Comparison of ENCODE assay signal across 33 cellular contexts in genomic region chr9:21504113-21504512, GRCh38. TPM values are rescaled to one million over a fixed set of nuclear protein-coding genes. Genes with fewer than 3 reads are reported as not detected.
"Had no signal": no experiment of that assay in that cellular context is flagged by ENCODE, and none has a peak within 500 bp of the region (broad histone marks: within the 10 kb centered on the region; RNA-seq: fewer than 3 reads in every experiment).

No MANE protein-coding gene starts in this region.

- H3K27ac ChIP-seq: ascending aorta, breast epithelium, cardiac muscle cell, coronary artery, esophagus squamous epithelium, gastroesophageal sphincter, heart right ventricle had no signal

- H3K27ac Mint-ChIP-seq: activated CD4-positive, alpha-beta memory T cell treated with anti-CD3 and anti-CD28 coated beads for 36 hours; activated CD4-positive, alpha-beta T cell treated with anti-CD3 and anti-CD28 coated beads for 36 hours; activated CD4-positive, alpha-beta T cell treated with anti-CD3 and anti-CD28 coated beads, Interleukin-2, amount 10 ng/mL, durations not matched to agents 24 days and 14 days; activated CD8-positive, alpha-beta memory T cell treated with anti-CD3 and anti-CD28 coated beads, Interleukin-2, amount 10 ng/mL, durations not matched to agents 7 days and 5 days; activated CD8-positive, alpha-beta T cell treated with anti-CD3 and anti-CD28 coated beads, Interleukin-2, amount 10 ng/mL, durations not matched to agents 7 days and 5 days; activated naive CD4-positive, alpha-beta T cell treated with anti-CD3 and anti-CD28 coated beads for 36 hours; activated naive CD4-positive, alpha-beta T cell treated with anti-CD3 and anti-CD28 coated beads, Interleukin-2, amount 50 U/mL, for 24 hours; activated naive CD8-positive, alpha-beta T cell treated with anti-CD3 and anti-CD28 coated beads for 36 hours; activated naive CD8-positive, alpha-beta T cell treated with anti-CD3 and anti-CD28 coated beads, Interleukin-2, amount 50 U/mL, for 24 hours; activated T-helper 1 cell treated with anti-CD3 and anti-CD28 coated beads, Interleukin-12 subunit alpha, Interleukin-12 subunit beta, Interleukin-2, Interleukin-4 antibody, amounts not matched to agents 30 ng/mL and 10 ng/mL and 1 ng/mL, durations not matched to agents 14 hours and 24 hours and 36 hours; activated T-helper 2 cell treated with anti-CD3 and anti-CD28 coated beads, Interferon-gamma antibody, Interleukin-2, Interleukin-4, amounts not matched to agents 10 μg/mL and 5 μg/mL and 100 μg/mL, durations not matched to agents 14 hours and 24 hours and 36 hours; brain; dendritic cell treated with granulocyte-macrophage colony-stimulating factor and Interleukin-4, amounts not matched to agents 40 ng/mL and 50 ng/mL, for 4 days had no signal

- H3K36me3 ChIP-seq: ascending aorta, breast epithelium, cardiac muscle cell, esophagus squamous epithelium, gastroesophageal sphincter, heart right ventricle had no signal

- H3K4me3 Mint-ChIP-seq: activated CD4-positive, alpha-beta memory T cell treated with anti-CD3 and anti-CD28 coated beads for 36 hours; activated CD4-positive, alpha-beta T cell treated with anti-CD3 and anti-CD28 coated beads for 36 hours; activated CD4-positive, alpha-beta T cell treated with anti-CD3 and anti-CD28 coated beads, Interleukin-2, amount 10 ng/mL, durations not matched to agents 24 days and 14 days; activated CD8-positive, alpha-beta memory T cell treated with anti-CD3 and anti-CD28 coated beads, Interleukin-2, amount 10 ng/mL, durations not matched to agents 7 days and 5 days; activated CD8-positive, alpha-beta T cell treated with anti-CD3 and anti-CD28 coated beads, Interleukin-2, amount 10 ng/mL, durations not matched to agents 7 days and 5 days; activated naive CD4-positive, alpha-beta T cell treated with anti-CD3 and anti-CD28 coated beads for 36 hours; activated naive CD4-positive, alpha-beta T cell treated with anti-CD3 and anti-CD28 coated beads, Interleukin-2, amount 50 U/mL, for 24 hours; activated naive CD8-positive, alpha-beta T cell treated with anti-CD3 and anti-CD28 coated beads for 36 hours; activated naive CD8-positive, alpha-beta T cell treated with anti-CD3 and anti-CD28 coated beads, Interleukin-2, amount 50 U/mL, for 24 hours; activated T-helper 1 cell treated with anti-CD3 and anti-CD28 coated beads, Interleukin-12 subunit alpha, Interleukin-12 subunit beta, Interleukin-2, Interleukin-4 antibody, amounts not matched to agents 30 ng/mL and 10 ng/mL and 1 ng/mL, durations not matched to agents 14 hours and 24 hours and 36 hours; brain; dendritic cell treated with granulocyte-macrophage colony-stimulating factor and Interleukin-4, amounts not matched to agents 40 ng/mL and 50 ng/mL, for 4 days had no signal

- H3K27me3 Mint-ChIP-seq: activated CD4-positive, alpha-beta T cell treated with anti-CD3 and anti-CD28 coated beads for 36 hours; activated CD8-positive, alpha-beta memory T cell treated with anti-CD3 and anti-CD28 coated beads, Interleukin-2, amount 10 ng/mL, durations not matched to agents 7 days and 5 days; activated naive CD4-positive, alpha-beta T cell treated with anti-CD3 and anti-CD28 coated beads, Interleukin-2, amount 50 U/mL, for 24 hours; activated naive CD8-positive, alpha-beta T cell treated with anti-CD3 and anti-CD28 coated beads for 36 hours; activated naive CD8-positive, alpha-beta T cell treated with anti-CD3 and anti-CD28 coated beads, Interleukin-2, amount 50 U/mL, for 24 hours; brain had no signal

- H3K4me1 Mint-ChIP-seq: brain had no signal

- H3K27me3 ChIP-seq: ascending aorta, breast epithelium, cardiac muscle cell, esophagus squamous epithelium, gastroesophageal sphincter had no signal

- H3K9me3 ChIP-seq: ascending aorta, breast epithelium, esophagus squamous epithelium, gastroesophageal sphincter, heart right ventricle had no signal

- H3K4me1 ChIP-seq: ascending aorta, breast epithelium, esophagus squamous epithelium, gastroesophageal sphincter had no signal

- H3K4me3 ChIP-seq: ascending aorta, breast epithelium, cardiac muscle cell, coronary artery, dorsolateral prefrontal cortex, esophagus squamous epithelium, gastroesophageal sphincter, heart right ventricle had no signal

- H3K36me3 Mint-ChIP-seq: activated CD4-positive, alpha-beta memory T cell treated with anti-CD3 and anti-CD28 coated beads for 36 hours; activated CD8-positive, alpha-beta memory T cell treated with anti-CD3 and anti-CD28 coated beads, Interleukin-2, amount 10 ng/mL, durations not matched to agents 7 days and 5 days; activated naive CD8-positive, alpha-beta T cell treated with anti-CD3 and anti-CD28 coated beads for 36 hours; brain had no signal

- DNase-seq: activated CD4-positive, alpha-beta memory T cell treated with anti-CD3 and anti-CD28 coated beads for 36 hours; activated CD4-positive, alpha-beta T cell treated with anti-CD3 and anti-CD28 coated beads for 36 hours; activated CD4-positive, alpha-beta T cell treated with anti-CD3 and anti-CD28 coated beads, Interleukin-2, amount 10 ng/mL, durations not matched to agents 24 days and 14 days; activated CD4-positive, CD25-positive, alpha-beta regulatory T cell; activated CD4-positive, CD25-positive, alpha-beta regulatory T cell treated with anti-CD3 and anti-CD28 coated beads, Interleukin-2, amount 50 U/mL, for 72 hours; activated CD8-positive, alpha-beta memory T cell treated with anti-CD3 and anti-CD28 coated beads, Interleukin-2, amount 10 ng/mL, durations not matched to agents 7 days and 5 days; activated CD8-positive, alpha-beta memory T cell treated with anti-CD3 and anti-CD28 coated beads, Interleukin-2, amount 50 U/mL, for 4 hours; activated CD8-positive, alpha-beta T cell treated with anti-CD3 and anti-CD28 coated beads, Interleukin-2, amount 10 ng/mL, durations not matched to agents 7 days and 5 days; activated effector memory CD4-positive, alpha-beta T cell treated with anti-CD3 and anti-CD28 coated beads, Interleukin-2, amount 50 U/mL, for 16 hours; activated naive CD4-positive, alpha-beta T cell treated with anti-CD3 and anti-CD28 coated beads for 36 hours; activated naive CD8-positive, alpha-beta T cell treated with anti-CD3 and anti-CD28 coated beads for 36 hours; activated naive CD8-positive, alpha-beta T cell treated with anti-CD3 and anti-CD28 coated beads, Interleukin-2, amount 50 U/mL, for 24 hours; activated T-cell treated with anti-CD3 and anti-CD28 coated beads, Interleukin-2, amount 50 U/mL, for 1 hour; activated T-cell treated with anti-CD3 and anti-CD28 coated beads, Interleukin-2, amount 50 U/mL, for 48 hours; central memory CD4-positive, alpha-beta T cell; dorsolateral prefrontal cortex; effector memory CD4-positive, alpha-beta T cell; esophagus squamous epithelium; foreskin melanocyte; heart right ventricle had no signal

- H3K9me3 Mint-ChIP-seq: activated CD4-positive, alpha-beta memory T cell treated with anti-CD3 and anti-CD28 coated beads for 36 hours; activated CD4-positive, alpha-beta T cell treated with anti-CD3 and anti-CD28 coated beads, Interleukin-2, amount 10 ng/mL, durations not matched to agents 24 days and 14 days; activated naive CD4-positive, alpha-beta T cell treated with anti-CD3 and anti-CD28 coated beads for 36 hours; activated naive CD4-positive, alpha-beta T cell treated with anti-CD3 and anti-CD28 coated beads, Interleukin-2, amount 50 U/mL, for 24 hours; activated naive CD8-positive, alpha-beta T cell treated with anti-CD3 and anti-CD28 coated beads for 36 hours; activated naive CD8-positive, alpha-beta T cell treated with anti-CD3 and anti-CD28 coated beads, Interleukin-2, amount 50 U/mL, for 24 hours; activated T-helper 1 cell treated with anti-CD3 and anti-CD28 coated beads, Interleukin-12 subunit alpha, Interleukin-12 subunit beta, Interleukin-2, Interleukin-4 antibody, amounts not matched to agents 30 ng/mL and 10 ng/mL and 1 ng/mL, durations not matched to agents 14 hours and 24 hours and 36 hours; activated T-helper 2 cell treated with anti-CD3 and anti-CD28 coated beads, Interferon-gamma antibody, Interleukin-2, Interleukin-4, amounts not matched to agents 10 μg/mL and 5 μg/mL and 100 μg/mL, durations not matched to agents 14 hours and 24 hours and 36 hours; brain; dendritic cell treated with granulocyte-macrophage colony-stimulating factor and Interleukin-4, amounts not matched to agents 40 ng/mL and 50 ng/mL, for 4 days had no signal

- ATAC-seq: activated CD4-positive, alpha-beta T cell treated with anti-CD3 and anti-CD28 coated beads for 36 hours; activated CD8-positive, alpha-beta memory T cell treated with anti-CD3 and anti-CD28 coated beads, Interleukin-2, amount 10 ng/mL, durations not matched to agents 7 days and 5 days; activated CD8-positive, alpha-beta T cell treated with anti-CD3 and anti-CD28 coated beads, Interleukin-2, amount 10 ng/mL, durations not matched to agents 7 days and 5 days; activated naive CD8-positive, alpha-beta T cell treated with anti-CD3 and anti-CD28 coated beads, Interleukin-2, amount 50 U/mL, for 24 hours; gastroesophageal sphincter; heart right ventricle had no signal

RNA-seq across cellular contexts. Expression of gene IFNE, which starts 22.0 kb away (rescaled TPM):
- total RNA-seq: activated CD4-positive, alpha-beta memory T cell treated with anti-CD3 and anti-CD28 coated beads for 36 hours; activated CD4-positive, alpha-beta T cell treated with anti-CD3 and anti-CD28 coated beads for 36 hours; activated CD4-positive, alpha-beta T cell treated with anti-CD3 and anti-CD28 coated beads, Interleukin-2, amount 10 ng/mL, durations not matched to agents 24 days and 14 days; activated CD8-positive, alpha-beta memory T cell treated with anti-CD3 and anti-CD28 coated beads for 36 hours; activated CD8-positive, alpha-beta memory T cell treated with anti-CD3 and anti-CD28 coated beads, Interleukin-2, amount 10 ng/mL, durations not matched to agents 7 days and 5 days; activated CD8-positive, alpha-beta T cell treated with anti-CD3 and anti-CD28 coated beads, Interleukin-2, amount 10 ng/mL, durations not matched to agents 7 days and 5 days; activated naive CD4-positive, alpha-beta T cell treated with anti-CD3 and anti-CD28 coated beads for 36 hours; activated naive CD8-positive, alpha-beta T cell treated with anti-CD3 and anti-CD28 coated beads for 36 hours; activated T-helper 1 cell treated with anti-CD3 and anti-CD28 coated beads, Interleukin-12 subunit alpha, Interleukin-12 subunit beta, Interleukin-2, Interleukin-4 antibody, amounts not matched to agents 30 ng/mL and 10 ng/mL and 1 ng/mL, durations not matched to agents 14 hours and 24 hours and 36 hours; activated T-helper 2 cell treated with anti-CD3 and anti-CD28 coated beads, Interferon-gamma antibody, Interleukin-2, Interleukin-4, amounts not matched to agents 10 μg/mL and 5 μg/mL and 100 μg/mL, durations not matched to agents 14 hours and 24 hours and 36 hours; ascending aorta; cardiac muscle cell; cerebellum; gastroesophageal sphincter; heart right ventricle; T-helper 1 cell treated with Interleukin-12 subunit alpha and Interleukin-12 subunit beta and Interleukin-4 antibody, amounts not matched to agents 30 ng/mL and 1 ng/mL, for 36 hours had no signal
- polyA plus RNA-seq: cardiac muscle cell, heart right ventricle had no signal
